Comparison of ENCODE assay signal across 29 cellular contexts in the genomic region with DNA sequence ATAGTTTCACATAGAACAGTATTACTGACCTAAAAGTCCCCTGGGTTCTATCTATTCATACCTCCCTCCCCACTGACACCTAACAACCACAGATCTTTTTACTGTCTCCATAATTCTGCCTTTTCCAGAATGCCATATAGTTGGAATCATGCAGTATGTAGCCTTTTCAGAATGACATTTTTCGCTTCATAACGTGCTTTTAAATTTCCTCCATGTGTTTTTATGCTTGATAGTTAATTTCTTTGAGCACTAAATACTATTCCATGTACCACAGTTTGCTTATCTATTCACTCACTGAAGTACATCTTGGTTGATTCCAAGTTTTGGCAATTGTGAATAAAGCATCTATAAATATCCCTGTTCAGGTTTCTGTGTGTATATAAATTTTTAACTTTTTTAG.
"Had no signal": no experiment of that assay in that cellular context is flagged by ENCODE, and none has a peak within 500 bp of the region (broad histone marks: within the 10 kb centered on the region; RNA-seq: fewer than 3 reads in every experiment).

No MANE protein-coding gene starts in this region.

- H3K4me3 ChIP-seq: stomach, suprapubic skin, testis, thoracic aorta, thyroid gland, tibial artery, tibial nerve, transverse colon, upper lobe of left lung, upper lobe of right lung, uterus, vagina had no signal

- H3K9me3 ChIP-seq: stomach, suprapubic skin, testis, thoracic aorta, thyroid gland, tibial artery, transverse colon, upper lobe of left lung, upper lobe of right lung, uterus, vagina had no signal

- H3K27ac Mint-ChIP-seq: stimulated activated effector memory CD8-positive, alpha-beta T cell treated with anti-CD3 and anti-CD28 coated beads, Interleukin-12 subunit alpha, Interleukin-12 subunit beta, amount 100 ng/mL, for 72 hours; stimulated activated memory B cell treated with anti-CD40 and anti-IgM and Interleukin-4, amounts not matched to agents 10 μg/mL and 1 μg/mL and 100 μg/mL, for 72 hours; stimulated activated naive B cell treated with anti-CD40 and anti-IgM and Interleukin-4, amounts not matched to agents 10 μg/mL and 1 μg/mL and 100 μg/mL, for 72 hours; stimulated activated naive CD8-positive, alpha-beta T cell treated with anti-CD3 and anti-CD28 coated beads, Interleukin-15, amount 100 ng/mL, for 72 hours; stimulated activated naive CD8-positive, alpha-beta T cell treated with anti-CD3 and anti-CD28 coated beads, Interleukin-15, Interleukin-2, amounts not matched to agents 100 ng/mL and 50 ng/mL, for 24 hours; type B pancreatic cell had no signal

- H3K36me3 ChIP-seq: stomach, suprapubic skin, thoracic aorta, thyroid gland, tibial artery, tibial nerve, transverse colon, upper lobe of left lung, upper lobe of right lung, uterus, vagina had no signal

- H3K4me1 Mint-ChIP-seq: stimulated activated effector memory CD8-positive, alpha-beta T cell treated with anti-CD3 and anti-CD28 coated beads, Interleukin-12 subunit alpha, Interleukin-12 subunit beta, amount 100 ng/mL, for 72 hours; stimulated activated memory B cell treated with anti-CD40 and anti-IgM and Interleukin-4, amounts not matched to agents 10 μg/mL and 1 μg/mL and 100 μg/mL, for 72 hours; stimulated activated naive B cell treated with anti-CD40 and anti-IgM and Interleukin-4, amounts not matched to agents 10 μg/mL and 1 μg/mL and 100 μg/mL, for 72 hours; stimulated activated naive CD8-positive, alpha-beta T cell treated with anti-CD3 and anti-CD28 coated beads, Interleukin-15, amount 100 ng/mL, for 72 hours had no signal

- H3K9me3 Mint-ChIP-seq: stimulated activated memory B cell treated with anti-CD40 and anti-IgM and Interleukin-4, amounts not matched to agents 10 μg/mL and 1 μg/mL and 100 μg/mL, for 72 hours; stimulated activated naive B cell treated with anti-CD40 and anti-IgM and Interleukin-4, amounts not matched to agents 10 μg/mL and 1 μg/mL and 100 μg/mL, for 72 hours; stimulated activated naive CD8-positive, alpha-beta T cell treated with anti-CD3 and anti-CD28 coated beads, Interleukin-15, amount 100 ng/mL, for 72 hours; stimulated activated naive CD8-positive, alpha-beta T cell treated with anti-CD3 and anti-CD28 coated beads, Interleukin-15, Interleukin-2, amounts not matched to agents 100 ng/mL and 50 ng/mL, for 24 hours; type B pancreatic cell had no signal

- H3K27me3 ChIP-seq: stomach, suprapubic skin, testis, thyroid gland, tibial artery, tibial nerve, transverse colon, upper lobe of left lung, upper lobe of right lung, uterus, vagina had no signal

- FAIRE-seq: urothelium cell line had no signal

- H3K27ac ChIP-seq: stomach, suprapubic skin, testis, thoracic aorta, thyroid gland, tibial artery, tibial nerve, transverse colon, upper lobe of left lung, upper lobe of right lung, uterus, vagina had no signal

- H3K4me1 ChIP-seq: stomach, suprapubic skin, testis, thyroid gland, tibial artery, tibial nerve, transverse colon, upper lobe of left lung, upper lobe of right lung, uterus, vagina had no signal

- H3K27me3 Mint-ChIP-seq: stimulated activated memory B cell treated with anti-CD40 and anti-IgM and Interleukin-4, amounts not matched to agents 10 μg/mL and 1 μg/mL and 100 μg/mL, for 72 hours; stimulated activated naive B cell treated with anti-CD40 and anti-IgM and Interleukin-4, amounts not matched to agents 10 μg/mL and 1 μg/mL and 100 μg/mL, for 72 hours; stimulated activated naive CD8-positive, alpha-beta T cell treated with anti-CD3 and anti-CD28 coated beads, Interleukin-15, amount 100 ng/mL, for 72 hours; stimulated activated naive CD8-positive, alpha-beta T cell treated with anti-CD3 and anti-CD28 coated beads, Interleukin-15, Interleukin-2, amounts not matched to agents 100 ng/mL and 50 ng/mL, for 24 hours; type B pancreatic cell had no signal

- ATAC-seq: stimulated activated effector memory CD8-positive, alpha-beta T cell treated with anti-CD3 and anti-CD28 coated beads, Interleukin-12 subunit alpha, Interleukin-12 subunit beta, amount 100 ng/mL, for 72 hours; stimulated activated memory B cell treated with anti-CD40 and anti-IgM and Interleukin-4, amounts not matched to agents 10 μg/mL and 1 μg/mL and 100 μg/mL, for 72 hours; stimulated activated naive B cell treated with anti-CD40 and anti-IgM and Interleukin-4, amounts not matched to agents 10 μg/mL and 1 μg/mL and 100 μg/mL, for 72 hours; stimulated activated naive CD8-positive, alpha-beta T cell treated with anti-CD3 and anti-CD28 coated beads, Interleukin-15, amount 100 ng/mL, for 72 hours; stimulated activated naive CD8-positive, alpha-beta T cell treated with anti-CD3 and anti-CD28 coated beads, Interleukin-15, Interleukin-2, amounts not matched to agents 100 U/mL and 50 U/mL, for 24 hours; upper lobe of right lung had no signal

- H3K4me3 Mint-ChIP-seq: stimulated activated effector memory CD8-positive, alpha-beta T cell treated with anti-CD3 and anti-CD28 coated beads, Interleukin-12 subunit alpha, Interleukin-12 subunit beta, amount 100 ng/mL, for 72 hours; stimulated activated memory B cell treated with anti-CD40 and anti-IgM and Interleukin-4, amounts not matched to agents 10 μg/mL and 1 μg/mL and 100 μg/mL, for 72 hours; stimulated activated naive B cell treated with anti-CD40 and anti-IgM and Interleukin-4, amounts not matched to agents 10 μg/mL and 1 μg/mL and 100 μg/mL, for 72 hours; stimulated activated naive CD8-positive, alpha-beta T cell treated with anti-CD3 and anti-CD28 coated beads, Interleukin-15, amount 100 ng/mL, for 72 hours; stimulated activated naive CD8-positive, alpha-beta T cell treated with anti-CD3 and anti-CD28 coated beads, Interleukin-15, Interleukin-2, amounts not matched to agents 100 ng/mL and 50 ng/mL, for 24 hours; type B pancreatic cell had no signal

- H3K36me3 Mint-ChIP-seq: stimulated activated effector memory CD8-positive, alpha-beta T cell treated with anti-CD3 and anti-CD28 coated beads, Interleukin-12 subunit alpha, Interleukin-12 subunit beta, amount 100 ng/mL, for 72 hours; stimulated activated memory B cell treated with anti-CD40 and anti-IgM and Interleukin-4, amounts not matched to agents 10 μg/mL and 1 μg/mL and 100 μg/mL, for 72 hours; stimulated activated naive B cell treated with anti-CD40 and anti-IgM and Interleukin-4, amounts not matched to agents 10 μg/mL and 1 μg/mL and 100 μg/mL, for 72 hours; type B pancreatic cell had no signal

- DNase-seq: stimulated activated CD4-positive, alpha-beta T cell treated with anti-CD3 and anti-CD28 coated beads, Interleukin-2, amount 100 ng/mL, for 48 hours; stimulated activated CD4-positive, alpha-beta T cell treated with anti-CD3 and anti-CD28 coated beads, Interleukin-4, amount 100 ng/mL, for 1 hour; stimulated activated CD4-positive, alpha-beta T cell treated with anti-CD3 and anti-CD28 coated beads, Interleukin-4, amount 100 ng/mL, for 24 hours; stimulated activated CD4-positive, alpha-beta T cell treated with anti-CD3 and anti-CD28 coated beads, Interleukin-4, amount 100 ng/mL, for 4 hours; stimulated activated CD8-positive, alpha-beta memory T cell treated with anti-CD3 and anti-CD28 coated beads, Interleukin-4, amount 100 ng/mL, for 48 hours; stimulated activated naive B cell treated with anti-CD40 and anti-IgM and Interleukin-4, amounts not matched to agents 10 μg/mL and 1 μg/mL and 100 μg/mL, for 72 hours; stimulated activated naive CD4-positive, alpha-beta T cell; stimulated activated naive CD4-positive, alpha-beta T cell treated with Interleukin-2 at 50 U/mL for 16 hours; stimulated activated naive CD8-positive, alpha-beta T cell treated with anti-CD3 and anti-CD28 coated beads, Interleukin-15, amount 100 ng/mL, for 72 hours; stimulated activated naive CD8-positive, alpha-beta T cell treated with anti-CD3 and anti-CD28 coated beads, Interleukin-15, Interleukin-2, amounts not matched to agents 100 U/mL and 50 U/mL, for 24 hours; stomach; substantia nigra; testis; thyroid gland; tibial artery; transverse colon; trophoblast cell; upper lobe of right lung; uterus had no signal
